In the genomic region with DNA sequence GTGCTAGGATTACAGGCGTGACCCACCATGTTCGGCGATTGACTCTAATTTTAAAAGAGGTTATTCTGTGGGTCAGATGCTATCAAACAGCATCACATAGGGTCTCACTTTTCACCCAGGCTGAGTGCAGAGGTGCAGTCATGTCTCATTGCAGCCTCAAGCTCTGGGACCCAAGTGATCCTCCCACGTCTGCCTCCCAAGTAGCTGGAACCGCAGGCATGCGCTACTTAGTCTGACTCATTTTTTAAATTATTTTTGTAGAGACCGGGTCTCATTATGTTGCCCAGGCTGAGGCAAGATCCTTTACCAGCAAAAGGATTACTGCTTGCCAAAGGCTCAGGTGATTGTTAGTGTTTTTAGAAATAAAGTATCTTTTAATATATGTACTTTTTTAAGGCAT, we compare ENCODE assay signal across 22 cellular contexts. TPM values are rescaled to one million over a fixed set of nuclear protein-coding genes. Genes with fewer than 3 reads are reported as not detected.
"Had no signal": no experiment of that assay in that cellular context is flagged by ENCODE, and none has a peak within 500 bp of the region (broad histone marks: within the 10 kb centered on the region; RNA-seq: fewer than 3 reads in every experiment).

No MANE protein-coding gene starts in this region.

- H3K4me1 ChIP-seq: esophagus squamous epithelium, left lung, pancreas, psoas muscle, right atrium auricular region, upper lobe of right lung had no signal

- ATAC-seq: activated CD8-positive, alpha-beta T cell treated with anti-CD3 and anti-CD28 coated beads, Interleukin-2, amount 10 ng/mL, durations not matched to agents 7 days and 5 days; left lung; naive thymus-derived CD8-positive, alpha-beta T cell; pancreas; psoas muscle; upper lobe of right lung had no signal

- DNase-seq: activated CD4-positive, alpha-beta T cell treated with anti-CD3 and anti-CD28 coated beads, Interleukin-2, amount 50 U/mL, for 1 hour; activated CD4-positive, CD25-positive, alpha-beta regulatory T cell treated with anti-CD3 and anti-CD28 coated beads, Interleukin-2, amount 50 U/mL, for 72 hours; activated CD8-positive, alpha-beta T cell treated with anti-CD3 and anti-CD28 coated beads, Interleukin-2, amount 10 ng/mL, durations not matched to agents 7 days and 5 days; activated gamma-delta T cell; aorta; endodermal cell; esophagus squamous epithelium; left lung; naive thymus-derived CD8-positive, alpha-beta T cell; pancreas; psoas muscle; stimulated activated CD4-positive, alpha-beta T cell treated with anti-CD3 and anti-CD28 coated beads, Interleukin-4, amount 100 ng/mL, for 24 hours; stimulated activated naive CD4-positive, alpha-beta T cell treated with Interleukin-2 at 50 U/mL for 16 hours; upper lobe of right lung; WERI-Rb-1 had no signal

- H3K27me3 ChIP-seq: esophagus squamous epithelium, left lung, pancreas, right atrium auricular region, upper lobe of right lung had no signal

- H3K27ac ChIP-seq: coronary artery, esophagus squamous epithelium, left lung, pancreas, psoas muscle, right atrium auricular region, thoracic aorta, upper lobe of right lung, WERI-Rb-1 had no signal

- H3K4me3 ChIP-seq: coronary artery, esophagus squamous epithelium, left lung, lung, pancreas, psoas muscle, right atrium auricular region, thoracic aorta, upper lobe of right lung had no signal

- H3K9me3 Mint-ChIP-seq: activated naive CD4-positive, alpha-beta T cell treated with anti-CD3 and anti-CD28 coated beads, Interleukin-2, amount 50 U/mL, for 24 hours; activated T-helper 1 cell treated with anti-CD3 and anti-CD28 coated beads, Interleukin-12 subunit alpha, Interleukin-12 subunit beta, Interleukin-2, Interleukin-4 antibody, amounts not matched to agents 30 ng/mL and 10 ng/mL and 1 ng/mL, durations not matched to agents 14 hours and 24 hours and 36 hours; endodermal cell; naive thymus-derived CD8-positive, alpha-beta T cell had no signal

- H3K27ac Mint-ChIP-seq: activated CD8-positive, alpha-beta T cell treated with anti-CD3 and anti-CD28 coated beads, Interleukin-2, amount 10 ng/mL, durations not matched to agents 7 days and 5 days; activated naive CD4-positive, alpha-beta T cell treated with anti-CD3 and anti-CD28 coated beads, Interleukin-2, amount 50 U/mL, for 24 hours; activated T-helper 1 cell treated with anti-CD3 and anti-CD28 coated beads, Interleukin-12 subunit alpha, Interleukin-12 subunit beta, Interleukin-2, Interleukin-4 antibody, amounts not matched to agents 30 ng/mL and 10 ng/mL and 1 ng/mL, durations not matched to agents 14 hours and 24 hours and 36 hours; endodermal cell had no signal

- H3K27me3 Mint-ChIP-seq: activated naive CD4-positive, alpha-beta T cell treated with anti-CD3 and anti-CD28 coated beads, Interleukin-2, amount 50 U/mL, for 24 hours; naive thymus-derived CD8-positive, alpha-beta T cell had no signal

- H3K4me1 Mint-ChIP-seq: endodermal cell had no signal

- H3K9me3 ChIP-seq: esophagus squamous epithelium, left lung, pancreas, psoas muscle, right atrium auricular region, thoracic aorta, upper lobe of right lung had no signal

- H3K4me3 Mint-ChIP-seq: activated CD8-positive, alpha-beta T cell treated with anti-CD3 and anti-CD28 coated beads, Interleukin-2, amount 10 ng/mL, durations not matched to agents 7 days and 5 days; activated naive CD4-positive, alpha-beta T cell treated with anti-CD3 and anti-CD28 coated beads, Interleukin-2, amount 50 U/mL, for 24 hours; activated T-helper 1 cell treated with anti-CD3 and anti-CD28 coated beads, Interleukin-12 subunit alpha, Interleukin-12 subunit beta, Interleukin-2, Interleukin-4 antibody, amounts not matched to agents 30 ng/mL and 10 ng/mL and 1 ng/mL, durations not matched to agents 14 hours and 24 hours and 36 hours; endodermal cell; naive thymus-derived CD8-positive, alpha-beta T cell had no signal

RNA-seq across cellular contexts. Expression of a gene that starts 42.9 kb away (rescaled TPM):
- total RNA-seq: glomerular endothelial cell had no signal
